Comparison of ENCODE assay signal across 12 cellular contexts in genomic region chr22:42922374-42923177, GRCh38.
A peak's percentile ranks its signal among the peaks of the same experiment; 100 is the strongest.
DNase-seq lines count a peak whose midpoint lies in the region; ATAC-seq and TF ChIP-seq lines count a peak whose summit lies in the region.
"Had no signal": no experiment of that assay in that cellular context is flagged by ENCODE, and none has a peak within 500 bp of the region (broad histone marks: within the 10 kb centered on the region; RNA-seq: fewer than 3 reads in every experiment).

No MANE protein-coding gene starts in this region.

- ATAC-seq in naive thymus-derived CD8-positive, alpha-beta T cell, result peak; percentile 33 to 53

- peaks cover 0 to 12% (median 2%) of the 10 kb centered on the region in 11 experiments; a peak in 11 of 22 replicates for H3K36me3 ChIP-seq in BLaER1 treated with 17β-estradiol and CSF1 and Interleukin-3, amounts not matched to agents 10 nM and 100 nM

- no peaks in the 10 kb centered on the region for H3K27me3 Mint-ChIP-seq in dendritic cell treated with granulocyte-macrophage colony-stimulating factor and Interleukin-4, amounts not matched to agents 40 ng/mL and 50 ng/mL, for 4 days
- H3K27me3 Mint-ChIP-seq in naive thymus-derived CD8-positive, alpha-beta T cell, result no peaks in the 10 kb centered on the region

- H3K27me3 ChIP-seq in BLaER1 treated with 17β-estradiol and CSF1 and Interleukin-3, amounts not matched to agents 10 nM and 100 nM, result no peaks in the 10 kb centered on the region
- H3K27me3 ChIP-seq: SJCRH30 had no signal

- peak overlapping the region; percentile 62 for H3K27ac Mint-ChIP-seq in dendritic cell treated with granulocyte-macrophage colony-stimulating factor and Interleukin-4, amounts not matched to agents 40 ng/mL and 50 ng/mL, for 4 days
- H3K27ac Mint-ChIP-seq in naive thymus-derived CD8-positive, alpha-beta T cell, result peak overlapping the region; percentile 2 to 83 (median 50)

- peak overlapping the region in 6 of 11 experiments; percentile 1 to 56 (median 26); a peak in 6 of 22 replicates for H3K9ac ChIP-seq in BLaER1 treated with 17β-estradiol and CSF1 and Interleukin-3, amounts not matched to agents 10 nM and 100 nM

- H3K4me3 ChIP-seq in BLaER1 treated with 17β-estradiol and CSF1 and Interleukin-3, amounts not matched to agents 10 nM and 100 nM, result no peak overlapping the region
- H3K4me3 ChIP-seq: SJCRH30 had no signal

- no peaks in the 10 kb centered on the region for H3K9me3 ChIP-seq in BLaER1 treated with 17β-estradiol and CSF1 and Interleukin-3, amounts not matched to agents 10 nM and 100 nM (replicated peaks in 1 of 11)
- H3K9me3 ChIP-seq: SJCRH30 had no signal

- peak; percentile 83 for DNase-seq in KBM-7
- DNase-seq in naive thymus-derived CD8-positive, alpha-beta T cell, result peak in 1 of 10 donors; percentile 6
- no peak for DNase-seq in HEK293T (ENCODE audit: extremely low spot score)
- no peak for DNase-seq in SW 1271 (lab: John Stamatoyannopoulos, UW)
- no peak for DNase-seq in activated naive CD4-positive, alpha-beta T cell treated with anti-CD3 and anti-CD28 coated beads, Interleukin-2, amount 50 U/mL, for 16 hours
- DNase-seq in NCI-H1694 treated with DMSO at 0.1 percent for 48 hours (lab: John Stamatoyannopoulos, UW), result no peak
- DNase-seq: GOT3, hypothalamus, nucleus accumbens, SJCRH30 had no signal

- POLR2A ChIA-PET in naive thymus-derived CD8-positive, alpha-beta T cell (lab: Charles Lee), result interaction anchor here (0.6 kb wide), 1 partner anchor 1994 kb away, joined by 4 read pairs; no protein-coding TSS in a partner anchor
- POLR2A ChIA-PET in HEK293T (lab: Yijun Ruan, JAX), result no interaction called here

- H3K27ac ChIP-seq in BLaER1 treated with 17β-estradiol and CSF1 and Interleukin-3, amounts not matched to agents 10 nM and 100 nM, result peak overlapping the region in 9 of 11 experiments; percentile 0 to 99 (median 33); a peak in 13 of 22 replicates
- H3K27ac ChIP-seq: SJCRH30 had no signal

- H4K20me1 ChIP-seq in BLaER1 treated with 17β-estradiol and CSF1 and Interleukin-3, amounts not matched to agents 10 nM and 100 nM, result peaks cover 3 to 100% (median 53%) of the 10 kb centered on the region in 11 experiments; a peak in 17 of 22 replicates

- intact Hi-C loops in dendritic cell treated with granulocyte-macrophage colony-stimulating factor and Interleukin-4, amounts not matched to agents 40 ng/mL and 50 ng/mL, for 4 days (cut with micrococcal nuclease), result loop anchor here (5.0 kb wide), 1 partner anchor 40 kb away; no protein-coding TSS in a partner anchor

- H3K4me1 Mint-ChIP-seq in dendritic cell treated with granulocyte-macrophage colony-stimulating factor and Interleukin-4, amounts not matched to agents 40 ng/mL and 50 ng/mL, for 4 days (ENCODE audit: low read depth), result peaks cover 73% of the 10 kb centered on the region
- peaks cover 36 to 80% (median 60%) of the 10 kb centered on the region in 4 donors for H3K4me1 Mint-ChIP-seq in naive thymus-derived CD8-positive, alpha-beta T cell

- CTCF ChIA-PET in HEK293T (lab: Yijun Ruan, JAX), result interaction anchor here (0.6 kb wide), 1 partner anchor 399 kb away, joined by 3 read pairs; no protein-coding TSS in a partner anchor

- H3K9me3 Mint-ChIP-seq in dendritic cell treated with granulocyte-macrophage colony-stimulating factor and Interleukin-4, amounts not matched to agents 40 ng/mL and 50 ng/mL, for 4 days, result no peaks in the 10 kb centered on the region
- H3K9me3 Mint-ChIP-seq in naive thymus-derived CD8-positive, alpha-beta T cell, result no peaks in the 10 kb centered on the region

- peak overlapping the region; percentile 46 to 99 (median 77) for H3K4me2 ChIP-seq in BLaER1 treated with 17β-estradiol and CSF1 and Interleukin-3, amounts not matched to agents 10 nM and 100 nM

- in situ Hi-C loops in KBM-7 (cut with MboI; ENCODE audit: low pct_unique_long_range_greater_than_20kb, low sequenced_read_pairs), result no loop called here

- H3K4me3 Mint-ChIP-seq in dendritic cell treated with granulocyte-macrophage colony-stimulating factor and Interleukin-4, amounts not matched to agents 40 ng/mL and 50 ng/mL, for 4 days, result no peak overlapping the region
- peak overlapping the region in 9 of 10 donors; percentile 1 to 68 (median 51) for H3K4me3 Mint-ChIP-seq in naive thymus-derived CD8-positive, alpha-beta T cell

- H3K36me3 Mint-ChIP-seq in dendritic cell treated with granulocyte-macrophage colony-stimulating factor and Interleukin-4, amounts not matched to agents 40 ng/mL and 50 ng/mL, for 4 days (ENCODE audit: low read depth), result peaks cover 12% of the 10 kb centered on the region
- peaks cover 0 to 5% (median 0%) of the 10 kb centered on the region in 3 donors for H3K36me3 Mint-ChIP-seq in naive thymus-derived CD8-positive, alpha-beta T cell

- peaks cover 72 to 99% (median 97%) of the 10 kb centered on the region in 10 experiments for H3K4me1 ChIP-seq in BLaER1 treated with 17β-estradiol and CSF1 and Interleukin-3, amounts not matched to agents 10 nM and 100 nM

TF ChIP-seq in HEK293T, 16 proteins besides CTCF, POLR2A, EP300 and RAD21:
- TF ChIP-seq L3MBTL2 (conservative IDR thresholded peaks at IDR 0.05) (no peak), BHLHE40 (IDR thresholded peaks at IDR 0.05; ENCODE audit: borderline replicate concordance) (no peak)
